In the genomic region with DNA sequence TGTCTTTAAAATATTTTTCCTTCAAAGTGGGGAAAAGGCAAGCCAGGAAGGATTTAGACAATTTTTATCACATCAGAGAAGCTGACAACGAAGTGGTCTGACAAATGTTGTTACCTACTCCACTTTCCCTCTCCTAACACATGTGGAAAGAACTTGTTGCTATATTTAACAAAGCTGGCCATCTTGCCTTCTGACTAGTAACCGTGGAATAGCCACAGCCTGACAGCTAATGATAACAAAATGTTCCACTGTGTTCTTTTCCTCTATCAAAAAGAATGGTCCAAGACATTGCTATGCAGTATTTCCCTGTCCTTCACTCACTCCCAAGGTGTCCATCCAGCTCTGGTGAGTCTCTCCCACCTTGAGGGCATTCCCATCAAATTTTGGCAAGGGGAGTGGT, we compare ENCODE assay signal across 19 cellular contexts.
A peak's percentile ranks its signal among the peaks of the same experiment; 100 is the strongest.
DNase-seq lines count a peak whose midpoint lies in the region; ATAC-seq and TF ChIP-seq lines count a peak whose summit lies in the region.
"Had no signal": no experiment of that assay in that cellular context is flagged by ENCODE, and none has a peak within 500 bp of the region (broad histone marks: within the 10 kb centered on the region; RNA-seq: fewer than 3 reads in every experiment).

No MANE protein-coding gene starts in this region.

- H3K4me3 ChIP-seq in esophagus muscularis mucosa = no peak overlapping the region
- H3K4me3 ChIP-seq: BLaER1, HAP-1 had no signal

- no peak overlapping the region; the same call in 1 of the 2 replicates for H3K4me3 Mint-ChIP-seq in HFFc6
- H3K4me3 Mint-ChIP-seq in CD4-positive, alpha-beta T cell = no peak overlapping the region
- H3K4me3 Mint-ChIP-seq: CD8-positive, alpha-beta T cell had no signal

- no peaks in the 10 kb centered on the region for H3K27me3 ChIP-seq in esophagus muscularis mucosa
- H3K27me3 ChIP-seq in CD4-positive, alpha-beta T cell (ENCODE audit: control insufficient read depth, insufficient read depth, low read length) = no peaks in the 10 kb centered on the region
- H3K27me3 ChIP-seq: BLaER1 had no signal

- 43% methylated on average over 2 of the region's 2 CpGs for WGBS in esophagus muscularis mucosa

- peaks cover 79% of the 10 kb centered on the region for H3K4me1 Mint-ChIP-seq in HFFc6 (ENCODE audit: low read depth)
- no peaks in the 10 kb centered on the region for H3K4me1 Mint-ChIP-seq in CD4-positive, alpha-beta T cell (ENCODE audit: low read depth)

- intact Hi-C loops in esophagus muscularis mucosa (cut with DNase I) = no loop called here
- intact Hi-C loops in CD4-positive, alpha-beta T cell (cut with DNase I, micrococcal nuclease) = no loop called here

- peaks cover 7 to 32% (median 25%) of the 10 kb centered on the region in 4 donors for H3K4me1 ChIP-seq in esophagus muscularis mucosa
- H3K4me1 ChIP-seq: BLaER1, HAP-1 had no signal

- H3K27me3 Mint-ChIP-seq in HFFc6 (ENCODE audit: insufficient read depth) = no peaks in the 10 kb centered on the region; the same call in 1 of the 2 replicates
- peaks cover 19% of the 10 kb centered on the region for H3K27me3 Mint-ChIP-seq in CD4-positive, alpha-beta T cell

- no peak for ATAC-seq in CD4-positive, alpha-beta T cell (ENCODE audit: poor library complexity)
- ATAC-seq: CD8-positive, alpha-beta T cell; Panc1 had no signal

- H3K27ac Mint-ChIP-seq in HFFc6 = peak overlapping the region; percentile 60
- no peak overlapping the region for H3K27ac Mint-ChIP-seq in CD4-positive, alpha-beta T cell
- H3K27ac Mint-ChIP-seq: CD8-positive, alpha-beta T cell had no signal

- peaks cover 3% of the 10 kb centered on the region; the same call in 1 of the 2 replicates for H3K9me3 Mint-ChIP-seq in HFFc6
- no peaks in the 10 kb centered on the region for H3K9me3 Mint-ChIP-seq in CD4-positive, alpha-beta T cell
- H3K9me3 Mint-ChIP-seq: CD8-positive, alpha-beta T cell had no signal

- peak; percentile 43 for DNase-seq in EH (ENCODE audit: low read depth)
- no peak for DNase-seq in HFFc6
- DNase-seq in esophagus muscularis mucosa (ENCODE audit: extremely low spot score) = no peak
- DNase-seq in myocyte (ENCODE audit: low read depth) = peak; percentile 47
- DNase-seq in GM19238 (ENCODE audit: insufficient read length, low spot score) = no peak
- no peak for DNase-seq in NCI-H82 (lab: John Stamatoyannopoulos, UW)
- no peak for DNase-seq in CD4-positive, alpha-beta T cell
- DNase-seq in stimulated activated CD4-positive, alpha-beta T cell treated with anti-CD3 and anti-CD28 coated beads, Interleukin-4, amount 100 ng/mL, for 1 hour = no peak
- DNase-seq: Calu3; CD8-positive, alpha-beta T cell; EL; NCI-H1105; NCI-H2081; NCI-H2171 treated with DMSO at 0.1 percent for 48 hours; NCI-H446; NCI-H526 treated with DMSO at 0.1 percent for 48 hours had no signal

- no peaks in the 10 kb centered on the region for H3K9me3 ChIP-seq in esophagus muscularis mucosa
- H3K9me3 ChIP-seq in CD4-positive, alpha-beta T cell (ENCODE audit: control insufficient read depth, low read length) = no peaks in the 10 kb centered on the region
- H3K9me3 ChIP-seq: BLaER1, HAP-1 had no signal

- TF ChIP-seq CTCF in HFFc6 (IDR thresholded peaks at IDR 0.05) = no peak
- no peak for TF ChIP-seq CTCF in esophagus muscularis mucosa (IDR thresholded peaks at IDR 0.05)
- TF ChIP-seq CTCF in CD4-positive, alpha-beta T cell (IDR thresholded peaks at IDR 0.05) = no peak

- no peak for TF ChIP-seq EP300 in esophagus muscularis mucosa (IDR thresholded peaks at IDR 0.05)

- CTCF ChIA-PET in CD4-positive, alpha-beta T cell (lab: Charles Lee) = no interaction called here

- peaks cover 30% of the 10 kb centered on the region for H3K36me3 Mint-ChIP-seq in HFFc6 (ENCODE audit: low read depth)
- no peaks in the 10 kb centered on the region for H3K36me3 Mint-ChIP-seq in CD4-positive, alpha-beta T cell (ENCODE audit: low read depth)
- H3K36me3 Mint-ChIP-seq: CD8-positive, alpha-beta T cell had no signal

- POLR2A ChIA-PET in CD4-positive, alpha-beta T cell (lab: Charles Lee) = no interaction called here

- H3K36me3 ChIP-seq in esophagus muscularis mucosa = no peaks in the 10 kb centered on the region
- H3K36me3 ChIP-seq: BLaER1, HAP-1 had no signal

- peak overlapping the region in 3 of 4 donors; percentile 34 to 58 (median 52) for H3K27ac ChIP-seq in esophagus muscularis mucosa (replicated peaks in 1 of 4)
- no peak overlapping the region for H3K27ac ChIP-seq in CD4-positive, alpha-beta T cell (ENCODE audit: low read depth, low read length)
- H3K27ac ChIP-seq: BLaER1 had no signal

- TF ChIP-seq POLR2A in esophagus muscularis mucosa (IDR thresholded peaks at IDR 0.05; ENCODE audit: low read depth) = no peak

Comparison
In these comparisons a context has a peak if more than half of its experiments do, and no peak if none do; other contexts are left out.
1. DNase-seq: peak in EH (single experiment) and myocyte (single experiment); none in HFFc6 (single experiment), esophagus muscularis mucosa (single experiment), GM19238 (single experiment), NCI-H82 (single experiment), CD4-positive, alpha-beta T cell (0 of 10) and stimulated activated CD4-positive, alpha-beta T cell treated with anti-CD3 and anti-CD28 coated beads, Interleukin-4, amount 100 ng/mL, for 1 hour (single experiment).